In genomic region chr9:124684140-124684539, GRCh38 we compare ENCODE assay signal across 18 cellular contexts.
"Had no signal": no experiment of that assay in that cellular context is flagged by ENCODE, and none has a peak within 500 bp of the region (broad histone marks: within the 10 kb centered on the region; RNA-seq: fewer than 3 reads in every experiment).

No MANE protein-coding gene starts in this region.

- H3K4me3 ChIP-seq: coronary artery, esophagus squamous epithelium, skin epidermis, transverse colon, vagina had no signal

- H3K27ac ChIP-seq: coronary artery, esophagus squamous epithelium, neutrophil, skin epidermis, transverse colon, vagina had no signal

- H3K36me3 ChIP-seq: esophagus squamous epithelium, neutrophil, transverse colon, vagina had no signal

- H3K27me3 ChIP-seq: esophagus squamous epithelium, neutrophil, transverse colon, vagina had no signal

- ATAC-seq: activated CD4-positive, alpha-beta T cell treated with anti-CD3 and anti-CD28 coated beads for 36 hours; activated CD8-positive, alpha-beta T cell treated with anti-CD3 and anti-CD28 coated beads for 36 hours; activated T-cell treated with anti-CD3 and anti-CD28 coated beads, Interleukin-2, amount 50 U/mL, for 4 hours; naive thymus-derived CD4-positive, alpha-beta T cell; T-helper 17 cell had no signal

- DNase-seq: activated CD4-positive, alpha-beta T cell treated with anti-CD3 and anti-CD28 coated beads for 36 hours; activated CD8-positive, alpha-beta T cell treated with anti-CD3 and anti-CD28 coated beads for 36 hours; activated effector memory CD4-positive, alpha-beta T cell treated with Interleukin-2 at 50 U/mL for 16 hours; activated naive CD4-positive, alpha-beta T cell treated with anti-CD3 and anti-CD28 coated beads, Interleukin-2, amount 50 U/mL, for 16 hours; activated T-cell treated with anti-CD3 and anti-CD28 coated beads, Interleukin-2, amount 50 U/mL, for 4 hours; esophagus squamous epithelium; naive thymus-derived CD4-positive, alpha-beta T cell; retina; stimulated activated CD4-positive, alpha-beta T cell treated with anti-CD3 and anti-CD28 coated beads, Interleukin-4, amount 100 ng/mL, for 4 hours; stimulated activated CD8-positive, alpha-beta memory T cell treated with anti-CD3 and anti-CD28 coated beads, Interleukin-4, amount 100 ng/mL, for 48 hours; stimulated activated naive CD4-positive, alpha-beta T cell treated with Interleukin-2 at 50 U/mL for 16 hours; substantia nigra; T-helper 17 cell; transverse colon had no signal

- H3K9me3 ChIP-seq: esophagus squamous epithelium, neutrophil, transverse colon, vagina had no signal

- H3K4me1 ChIP-seq: esophagus squamous epithelium, transverse colon, vagina had no signal
